In genomic region chr9:110152704-110153374, GRCh38 we compare ENCODE assay signal across 8 cellular contexts. TPM values are rescaled to one million over a fixed set of nuclear protein-coding genes. Genes with fewer than 3 reads are reported as not detected.
A peak's percentile ranks its signal among the peaks of the same experiment; 100 is the strongest.
DNase-seq lines count a peak whose midpoint lies in the region; ATAC-seq and TF ChIP-seq lines count a peak whose summit lies in the region.

No MANE protein-coding gene starts in this region.

- peaks cover 38% of the 10 kb centered on the region for H3K36me3 Mint-ChIP-seq in HFFc6 (ENCODE audit: low read depth)

- H3K4me3 ChIP-seq in body of pancreas (no peak overlapping the region), left lung (no peak overlapping the region), vagina (no peak overlapping the region)

- H3K4me1 ChIP-seq in body of pancreas (peaks cover 5% of the 10 kb centered on the region), left lung (peaks cover 20 to 68% of the 10 kb centered on the region in 2 donors), vagina (peaks cover 30% of the 10 kb centered on the region)

- intact Hi-C loops in body of pancreas (cut with DNase I) = no loop called here
- intact Hi-C loops in left lung (cut with DNase I) = loop anchor here in 1 of 2 donors (5.0 kb wide), 1 partner anchor 246 kb away; no protein-coding TSS in a partner anchor
- intact Hi-C loops in vagina (cut with DNase I) = loop anchor here (10.0 kb wide), 1 partner anchor 88 kb away; no protein-coding TSS in a partner anchor

- H3K9me3 ChIP-seq in body of pancreas = no peaks in the 10 kb centered on the region
- H3K9me3 ChIP-seq in left lung = no peaks in the 10 kb centered on the region
- no peaks in the 10 kb centered on the region for H3K9me3 ChIP-seq in vagina

- TF ChIP-seq POLR2A in body of pancreas (IDR thresholded peaks at IDR 0.05) (no peak), vagina (IDR thresholded peaks at IDR 0.05) (no peak)

- H3K36me3 ChIP-seq in body of pancreas (replicated peaks in 1 of 2; ENCODE audit: insufficient read depth in 1 of 2, low read depth in 2 of 2) = no peaks in the 10 kb centered on the region
- no peaks in the 10 kb centered on the region for H3K36me3 ChIP-seq in left lung
- no peaks in the 10 kb centered on the region for H3K36me3 ChIP-seq in vagina

- WGBS in body of pancreas, 2 donors = 53 to 61% methylated on average over 3 of the region's 3 CpGs

- peak overlapping the region; percentile 79 for H3K27ac Mint-ChIP-seq in HFFc6

- DNase-seq in DMS153 (lab: John Stamatoyannopoulos, UW) (peak; percentile 50), HFFc6 (peak; percentile 51), NCI-H69 (lab: John Stamatoyannopoulos, UW) (peak; percentile 81), body of pancreas (no peak), left lung (no peak), vagina (ENCODE audit: extremely low spot score in 2 of 2) (no peak)
- DNase-seq in activated effector memory CD4-positive, alpha-beta T cell treated with Interleukin-2 at 50 U/mL for 16 hours = no peak

- H3K9me3 Mint-ChIP-seq in HFFc6 = no peaks in the 10 kb centered on the region

- peaks cover 11% of the 10 kb centered on the region for H3K27me3 Mint-ChIP-seq in HFFc6 (ENCODE audit: insufficient read depth)

- no peak overlapping the region for H3K4me3 Mint-ChIP-seq in HFFc6

- peaks cover 97% of the 10 kb centered on the region for H3K4me1 Mint-ChIP-seq in HFFc6 (ENCODE audit: low read depth)

- ATAC-seq in body of pancreas = peak; percentile 55
- ATAC-seq in left lung = peak; percentile 42
- ATAC-seq in GM21423 (IDR thresholded peaks at IDR 0.05; ENCODE audit: unreplicated experiment) = no peak

- H3K27ac ChIP-seq in body of pancreas (no peak overlapping the region), left lung (no peak overlapping the region), vagina (no peak overlapping the region)

- no peaks in the 10 kb centered on the region for H3K27me3 ChIP-seq in body of pancreas
- H3K27me3 ChIP-seq in left lung = no peaks in the 10 kb centered on the region
- no peaks in the 10 kb centered on the region for H3K27me3 ChIP-seq in vagina

- TF ChIP-seq CTCF in HFFc6 (IDR thresholded peaks at IDR 0.05) (peak; percentile 88), body of pancreas (IDR thresholded peaks at IDR 0.05) (peak; percentile 23 to 79 (median 67)), left lung (IDR thresholded peaks at IDR 0.05) (peak; percentile 59 to 74), vagina (IDR thresholded peaks at IDR 0.05) (peak; percentile 25 to 53 (median 44))

RNA-seq across cellular contexts. Expression of gene C9orf152, which starts 55.1 kb away (rescaled TPM):
- not detected for total RNA-seq in HFFc6 (2021; fragmentation: NEBNext Ultra II Directional; extraction: Animal tissue kit (Norgen Biotek cat#: 25700))
- total RNA-seq in body of pancreas = 1 to 10 TPM in 1 of 2 donors, under 1 TPM in 1; 0.33 to 3.4 TPM
- 10 to 100 TPM; 12.5 to 19.5 TPM for total RNA-seq in left lung
- total RNA-seq in vagina = 0.49 TPM

Comparison
In these comparisons a context has a peak if more than half of its experiments do, and no peak if none do; other contexts are left out.
1. DNase-seq: peak in DMS153 (single experiment), HFFc6 (single experiment) and NCI-H69 (single experiment); none in body of pancreas (0 of 4), left lung (0 of 2), vagina (0 of 2) and activated effector memory CD4-positive, alpha-beta T cell treated with Interleukin-2 at 50 U/mL for 16 hours (single experiment).
2. Peak in every context shown above with its lines, with median percentiles within 50 percentile points of each other: CTCF ChIP-seq.